11 cellular contexts compared by ENCODE assay signal in the genomic region with DNA sequence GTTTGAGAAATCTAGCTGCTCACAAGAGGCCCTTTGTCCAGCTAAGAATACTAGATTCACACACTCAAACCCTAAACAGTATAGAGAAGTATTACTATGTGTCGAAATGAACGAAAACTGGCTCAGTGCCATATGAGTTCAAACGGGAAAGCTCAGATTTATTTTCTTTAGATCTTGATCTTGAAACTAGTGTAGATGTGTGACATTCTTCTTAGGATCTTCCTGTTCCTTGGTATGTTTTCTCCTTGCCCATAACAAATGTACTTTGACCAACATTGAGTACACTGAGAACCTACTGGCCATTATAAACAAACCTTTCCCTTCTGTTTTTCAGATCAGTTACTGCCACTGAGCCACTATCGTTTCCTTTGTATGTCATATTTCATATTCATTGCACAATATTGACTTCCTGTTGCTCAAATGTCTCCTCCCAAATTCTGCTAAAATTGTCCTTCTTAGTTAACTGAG. TPM values are rescaled to one million over a fixed set of nuclear protein-coding genes. Genes with fewer than 3 reads are reported as not detected.
DNase-seq lines count a peak whose midpoint lies in the region; ATAC-seq and TF ChIP-seq lines count a peak whose summit lies in the region.
"Had no signal": no experiment of that assay in that cellular context is flagged by ENCODE, and none has a peak within 500 bp of the region (broad histone marks: within the 10 kb centered on the region; RNA-seq: fewer than 3 reads in every experiment).

No MANE protein-coding gene starts in this region.

- no peak for TF ChIP-seq POLR2A in breast epithelium (IDR thresholded peaks at IDR 0.05)

- POLR2A ChIA-PET in activated CD4-positive, alpha-beta T cell treated with anti-CD3 and anti-CD28 coated beads, Interleukin-2, amount 10 ng/mL, durations not matched to agents 7 days and 5 days (lab: Charles Lee) = interaction anchor here (0.7 kb wide), 1 partner anchor 209 kb away, joined by 3 read pairs; the partner anchor contains the start of gene ARL1

- TF ChIP-seq CTCF in 22Rv1 (IDR thresholded peaks at IDR 0.05) (0 out of 2 replicates have a peak, but pooled peaks have one; percentile 2), breast epithelium (IDR thresholded peaks at IDR 0.05) (no peak)

- H3K9me3 Mint-ChIP-seq in activated CD4-positive, alpha-beta T cell treated with anti-CD3 and anti-CD28 coated beads, Interleukin-2, amount 10 ng/mL, durations not matched to agents 7 days and 5 days = no peaks in the 10 kb centered on the region

- H3K27ac ChIP-seq in 22Rv1 = peak overlapping the region; percentile 98
- peak overlapping the region; percentile 49 to 66 for H3K27ac ChIP-seq in breast epithelium

- H3K9me3 ChIP-seq in breast epithelium = no peaks in the 10 kb centered on the region
- H3K9me3 ChIP-seq in MG63 = no peaks in the 10 kb centered on the region

- H3K36me3 Mint-ChIP-seq in activated CD4-positive, alpha-beta T cell treated with anti-CD3 and anti-CD28 coated beads, Interleukin-2, amount 10 ng/mL, durations not matched to agents 7 days and 5 days (ENCODE audit: low read depth) = no peaks in the 10 kb centered on the region

- H3K27me3 ChIP-seq in breast epithelium (no peaks in the 10 kb centered on the region), MG63 (no peaks in the 10 kb centered on the region)

- no peak overlapping the region for H3K27ac Mint-ChIP-seq in activated CD4-positive, alpha-beta T cell treated with anti-CD3 and anti-CD28 coated beads, Interleukin-2, amount 10 ng/mL, durations not matched to agents 7 days and 5 days

- DNase-seq in KG1 (lab: John Stamatoyannopoulos, UW) (peak; percentile 54), breast epithelium (ENCODE audit: low spot score in 2 of 2) (no peak), medulla oblongata (ENCODE audit: extremely low spot score) (peak; percentile 44), MG63 (no peak)
- no peak for DNase-seq in activated CD4-positive, alpha-beta T cell treated with anti-CD3 and anti-CD28 coated beads, Interleukin-2, amount 10 ng/mL, durations not matched to agents 7 days and 5 days
- DNase-seq: activated CD4-positive, alpha-beta T cell treated with anti-CD3 and anti-CD28 coated beads for 1 hour; DMS53 had no signal

- peak overlapping the region in 2 of 3 donors; percentile 1 to 17 for H3K4me3 ChIP-seq in breast epithelium
- H3K4me3 ChIP-seq in MG63 = no peak overlapping the region

- H3K4me3 Mint-ChIP-seq in activated CD4-positive, alpha-beta T cell treated with anti-CD3 and anti-CD28 coated beads, Interleukin-2, amount 10 ng/mL, durations not matched to agents 7 days and 5 days = no peak overlapping the region

- peaks cover 0 to 7% of the 10 kb centered on the region in 2 donors for H3K4me1 ChIP-seq in breast epithelium

- no peak for ATAC-seq in GM18873 (IDR thresholded peaks at IDR 0.05; ENCODE audit: low FRiP score, unreplicated experiment)
- ATAC-seq in GM18909 (IDR thresholded peaks at IDR 0.05; ENCODE audit: poor library complexity, unreplicated experiment) = no peak

- intact Hi-C loops in breast epithelium (cut with DNase I; ENCODE audit: low total_unique reads) = no loop called here

- no peaks in the 10 kb centered on the region for H3K36me3 ChIP-seq in breast epithelium
- H3K36me3 ChIP-seq in MG63 = no peaks in the 10 kb centered on the region

- H3K27me3 Mint-ChIP-seq in activated CD4-positive, alpha-beta T cell treated with anti-CD3 and anti-CD28 coated beads, Interleukin-2, amount 10 ng/mL, durations not matched to agents 7 days and 5 days = no peaks in the 10 kb centered on the region

- CTCF ChIA-PET in activated CD4-positive, alpha-beta T cell treated with anti-CD3 and anti-CD28 coated beads, Interleukin-2, amount 10 ng/mL, durations not matched to agents 7 days and 5 days (lab: Charles Lee) = interaction anchor here (0.9 to 1.0 kb wide), 2 partner anchors 51 to 215 kb away, joined by 3 read pairs; partner anchors contain the start of gene GNPTAB

- peaks cover 16% of the 10 kb centered on the region for H3K4me1 Mint-ChIP-seq in activated CD4-positive, alpha-beta T cell treated with anti-CD3 and anti-CD28 coated beads, Interleukin-2, amount 10 ng/mL, durations not matched to agents 7 days and 5 days

RNA-seq across cellular contexts. Expression of gene MYBPC1, which starts 21.3 kb away (rescaled TPM):
- total RNA-seq in breast epithelium = 100 to 1,000 TPM in 1 of 3 donors, 10 to 100 TPM in 1, under 1 TPM in 1; 0.64 to 395 (median 92.2) TPM
- total RNA-seq in MG63 (2014; rRNA removed; shearing (Covaris generic); ENCODE audit: low replicate concordance) = not detected in 2 replicates
- not detected for total RNA-seq in activated CD4-positive, alpha-beta T cell treated with anti-CD3 and anti-CD28 coated beads, Interleukin-2, amount 10 ng/mL, durations not matched to agents 7 days and 5 days
- total RNA-seq: dermis microvascular lymphatic vessel endothelial cell had no signal

Comparison
In these comparisons a context has a peak if more than half of its experiments do, and no peak if none do; other contexts are left out.
1. DNase-seq: peak in KG1 (single experiment) and medulla oblongata (single experiment); none in breast epithelium (0 of 2), MG63 (single experiment) and activated CD4-positive, alpha-beta T cell treated with anti-CD3 and anti-CD28 coated beads, Interleukin-2, amount 10 ng/mL, durations not matched to agents 7 days and 5 days (single experiment).